In genomic region chr6:30780642-30780920, GRCh38 we compare ENCODE assay signal across 1 cellular context.
TF ChIP-seq lines count a peak whose summit lies in the region.

No MANE protein-coding gene starts in this region.

TF ChIP-seq in WTC11, 78 proteins besides CTCF, POLR2A, EP300 and RAD21 (continued from another document):
- TF ChIP-seq ATF2 (CRISPR knock-in tag; IDR thresholded peaks at IDR 0.05; ENCODE audit: borderline replicate concordance, low read depth) (no peak), PRRX2 (CRISPR knock-in tag; IDR thresholded peaks at IDR 0.05) (no peak), ZNF416 (CRISPR knock-in tag; IDR thresholded peaks at IDR 0.05) (no peak), FOXP4 (CRISPR knock-in tag; IDR thresholded peaks at IDR 0.05) (no peak), GABPB1 (CRISPR knock-in tag; IDR thresholded peaks at IDR 0.05) (no peak), TEAD4 (CRISPR knock-in tag; IDR thresholded peaks at IDR 0.05) (no peak), ZNF281 (CRISPR knock-in tag; IDR thresholded peaks at IDR 0.05) (no peak), ZNF263 (CRISPR knock-in tag; IDR thresholded peaks at IDR 0.05; ENCODE audit: low read depth) (no peak)
